In genomic region chr1:68128157-68128556, GRCh38 we compare ENCODE assay signal across 11 cellular contexts.
A peak's percentile ranks its signal among the peaks of the same experiment; 100 is the strongest.
DNase-seq lines count a peak whose midpoint lies in the region; ATAC-seq and TF ChIP-seq lines count a peak whose summit lies in the region.
"Had no signal": no experiment of that assay in that cellular context is flagged by ENCODE, and none has a peak within 500 bp of the region (broad histone marks: within the 10 kb centered on the region; RNA-seq: fewer than 3 reads in every experiment).

No MANE protein-coding gene starts in this region.

- H3K27me3 Mint-ChIP-seq in GM23338 (ENCODE audit: insufficient read depth, low read depth, poor library complexity) = peaks cover 2% of the 10 kb centered on the region
- H3K27me3 Mint-ChIP-seq in activated CD4-positive, alpha-beta T cell treated with anti-CD3 and anti-CD28 coated beads for 36 hours = peaks cover 2% of the 10 kb centered on the region
- H3K27me3 Mint-ChIP-seq: activated CD8-positive, alpha-beta T cell treated with anti-CD3 and anti-CD28 coated beads for 36 hours had no signal

- intact Hi-C loops in heart left ventricle (cut with DNase I) = no loop called here
- intact Hi-C loops in activated CD4-positive, alpha-beta T cell treated with anti-CD3 and anti-CD28 coated beads for 36 hours (cut with DNase I, micrococcal nuclease) = no loop called here

- H3K4me2 ChIP-seq in GM23338 = peak overlapping the region; percentile 52; the same call in 1 of the 2 replicates
- H3K4me2 ChIP-seq in MM.1S (ENCODE audit: low read depth, low read length) = peak overlapping the region; percentile 41

- H3K36me3 ChIP-seq in GM23338 (ENCODE audit: insufficient read depth) (no peaks in the 10 kb centered on the region), MM.1S (replicated peaks; ENCODE audit: insufficient read depth, low read length) (no peaks in the 10 kb centered on the region), heart left ventricle (peaks cover 0 to 70% (median 30%) of the 10 kb centered on the region in 9 donors)

- TF ChIP-seq CTCF in GM23338 (conservative IDR thresholded peaks at IDR 0.05; ENCODE audit: low read depth in 2 of 2) = no peak
- TF ChIP-seq CTCF in MM.1S (IDR thresholded peaks at IDR 0.05; ENCODE audit: low read length) = no peak
- TF ChIP-seq CTCF in heart left ventricle (IDR thresholded peaks at IDR 0.05) = no peak

- no peaks in the 10 kb centered on the region for H3K9me3 Mint-ChIP-seq in GM23338
- no peaks in the 10 kb centered on the region for H3K9me3 Mint-ChIP-seq in activated CD4-positive, alpha-beta T cell treated with anti-CD3 and anti-CD28 coated beads for 36 hours (ENCODE audit: low read depth)
- H3K9me3 Mint-ChIP-seq: activated CD8-positive, alpha-beta T cell treated with anti-CD3 and anti-CD28 coated beads for 36 hours had no signal

- no peak for TF ChIP-seq POLR2A in heart left ventricle (IDR thresholded peaks at IDR 0.05)

- H3F3A ChIP-seq in GM23338 (replicated peaks; ENCODE audit: low read depth) (no peaks in the 10 kb centered on the region), MM.1S (ENCODE audit: insufficient read depth, low read length) (no peaks in the 10 kb centered on the region)

- WGBS in heart left ventricle, 4 donors = 19 to 55% (median 36%) methylated on average over 1 of the region's 1 CpG

- H3K27ac Mint-ChIP-seq in GM23338 = no peak overlapping the region
- H3K27ac Mint-ChIP-seq in activated CD4-positive, alpha-beta T cell treated with anti-CD3 and anti-CD28 coated beads for 36 hours = no peak overlapping the region
- H3K27ac Mint-ChIP-seq: activated CD8-positive, alpha-beta T cell treated with anti-CD3 and anti-CD28 coated beads for 36 hours had no signal

- DNase-seq in DMS53 treated with DMSO at 0.1 percent for 48 hours (lab: John Stamatoyannopoulos, UW; ENCODE audit: unreplicated experiment) (peak; percentile 26), GM23338 (ENCODE audit: low spot score) (no peak), MM.1S (peak; percentile 86), heart left ventricle (no peak), cerebellum (ENCODE audit: low spot score) (no peak), MV-4-11 (lab: John Stamatoyannopoulos, UW) (no peak)
- no peak for DNase-seq in activated CD4-positive, alpha-beta T cell treated with anti-CD3 and anti-CD28 coated beads for 36 hours
- DNase-seq: activated CD8-positive, alpha-beta T cell treated with anti-CD3 and anti-CD28 coated beads for 36 hours; testis had no signal

- H2AFZ ChIP-seq in GM23338 (no peak overlapping the region), MM.1S (ENCODE audit: low read length) (peak overlapping the region; percentile 28)

- H3K79me2 ChIP-seq in GM23338 (replicated peaks; ENCODE audit: insufficient read depth) = no peaks in the 10 kb centered on the region
- no peaks in the 10 kb centered on the region for H3K79me2 ChIP-seq in MM.1S (ENCODE audit: low read length)

- H3K9me3 ChIP-seq in MM.1S (replicated peaks; ENCODE audit: insufficient read depth, low read length) (no peaks in the 10 kb centered on the region), heart left ventricle (no peaks in the 10 kb centered on the region)
- H3K9me3 ChIP-seq: testis had no signal

- no peaks in the 10 kb centered on the region for H3K27me3 ChIP-seq in GM23338 (ENCODE audit: insufficient read depth)
- no peaks in the 10 kb centered on the region for H3K27me3 ChIP-seq in MM.1S (replicated peaks; ENCODE audit: insufficient read depth, low read length)
- no peaks in the 10 kb centered on the region for H3K27me3 ChIP-seq in heart left ventricle
- H3K27me3 ChIP-seq: testis had no signal

- H3K9ac ChIP-seq in MM.1S (ENCODE audit: low read length) = no peak overlapping the region

- no peaks in the 10 kb centered on the region for H3K36me3 Mint-ChIP-seq in GM23338 (ENCODE audit: low read depth)
- no peaks in the 10 kb centered on the region for H3K36me3 Mint-ChIP-seq in activated CD4-positive, alpha-beta T cell treated with anti-CD3 and anti-CD28 coated beads for 36 hours (ENCODE audit: low read depth)

- 0 out of 2 replicates have a peak, but pooled peaks cover 7% of the 10 kb centered on the region for H3K9me2 ChIP-seq in GM23338 (ENCODE audit: insufficient read depth)
- H3K9me2 ChIP-seq in MM.1S (replicated peaks; ENCODE audit: insufficient read depth, low read length) = no peaks in the 10 kb centered on the region

- H3K4me1 Mint-ChIP-seq in GM23338 = peaks cover 8% of the 10 kb centered on the region; the same call in 2 of the 3 replicates
- no peaks in the 10 kb centered on the region for H3K4me1 Mint-ChIP-seq in activated CD4-positive, alpha-beta T cell treated with anti-CD3 and anti-CD28 coated beads for 36 hours

- H3K4me3 Mint-ChIP-seq in GM23338 = no peak overlapping the region
- no peak overlapping the region for H3K4me3 Mint-ChIP-seq in activated CD4-positive, alpha-beta T cell treated with anti-CD3 and anti-CD28 coated beads for 36 hours
- H3K4me3 Mint-ChIP-seq: activated CD8-positive, alpha-beta T cell treated with anti-CD3 and anti-CD28 coated beads for 36 hours had no signal

- H3K4me3 ChIP-seq in GM23338 = no peak overlapping the region
- H3K4me3 ChIP-seq in MM.1S (ENCODE audit: low read length) = no peak overlapping the region
- no peak overlapping the region for H3K4me3 ChIP-seq in heart left ventricle
- H3K4me3 ChIP-seq: testis had no signal

- POLR2A ChIA-PET in activated CD4-positive, alpha-beta T cell treated with anti-CD3 and anti-CD28 coated beads for 36 hours (lab: Charles Lee) = no interaction called here

- no peak for ATAC-seq in GM23338
- peak; percentile 19 to 59 (median 38) for ATAC-seq in heart left ventricle
- no peak for ATAC-seq in activated CD4-positive, alpha-beta T cell treated with anti-CD3 and anti-CD28 coated beads for 36 hours
- ATAC-seq in HG03108 (IDR thresholded peaks at IDR 0.05; ENCODE audit: unreplicated experiment) = no peak
- ATAC-seq: activated CD8-positive, alpha-beta T cell treated with anti-CD3 and anti-CD28 coated beads for 36 hours; left lobe of liver had no signal

- no peaks in the 10 kb centered on the region for H4K20me1 ChIP-seq in GM23338 (replicated peaks; ENCODE audit: insufficient read depth)
- H4K20me1 ChIP-seq in MM.1S (ENCODE audit: insufficient read depth, low read length) = no peaks in the 10 kb centered on the region

- CTCF ChIA-PET in activated CD4-positive, alpha-beta T cell treated with anti-CD3 and anti-CD28 coated beads for 36 hours (lab: Charles Lee) = no interaction called here

- H3K4me1 ChIP-seq in GM23338 (ENCODE audit: insufficient read depth) (no peaks in the 10 kb centered on the region), MM.1S (ENCODE audit: low read length) (peaks cover 18% of the 10 kb centered on the region), heart left ventricle (peaks cover 0 to 17% (median 2%) of the 10 kb centered on the region in 12 donors)
- H3K4me1 ChIP-seq: testis had no signal

- H3K27ac ChIP-seq in GM23338 (ENCODE audit: low read depth) = no peak overlapping the region
- peak overlapping the region; percentile 24; the same call in 1 of the 2 replicates for H3K27ac ChIP-seq in MM.1S (ENCODE audit: low read length)
- H3K27ac ChIP-seq in heart left ventricle = peak overlapping the region in 6 of 12 donors; percentile 1 to 61 (median 20)
- H3K27ac ChIP-seq: testis had no signal

TF ChIP-seq in GM23338, 12 proteins besides CTCF, POLR2A, EP300 and RAD21 (continues in another document):
- TF ChIP-seq NANOG (IDR thresholded peaks at IDR 0.05; ENCODE audit: borderline replicate concordance) = no peak
- no peak for TF ChIP-seq ETS1 (IDR thresholded peaks at IDR 0.05)
- no peak for TF ChIP-seq ZNF331 (CRISPR knock-in tag; IDR thresholded peaks at IDR 0.05; ENCODE audit: low read depth)
- TF ChIP-seq EZH2 (IDR thresholded peaks at IDR 0.05; ENCODE audit: low read depth, unreplicated experiment) = no peak
- TF ChIP-seq POLR2AphosphoS5 (IDR thresholded peaks at IDR 0.05; ENCODE audit: low read depth) = no peak
- TF ChIP-seq CREB1 (CRISPR knock-in tag; IDR thresholded peaks at IDR 0.05; ENCODE audit: low read depth) = no peak
- no peak for TF ChIP-seq REST (IDR thresholded peaks at IDR 0.05; ENCODE audit: unreplicated experiment)
- TF ChIP-seq STAT1 (IDR thresholded peaks at IDR 0.05; ENCODE audit: unreplicated experiment) = no peak
- no peak for TF ChIP-seq JUNB (IDR thresholded peaks at IDR 0.05; ENCODE audit: unreplicated experiment)
- TF ChIP-seq ZNF114 (CRISPR knock-in tag; IDR thresholded peaks at IDR 0.05) = no peak

Comparison
In these comparisons a context has a peak if more than half of its experiments do, and no peak if none do; other contexts are left out.
1. DNase-seq: peak in DMS53 treated with DMSO at 0.1 percent for 48 hours (single experiment) and MM.1S (single experiment); none in GM23338 (single experiment), heart left ventricle (0 of 5), cerebellum (single experiment), activated CD4-positive, alpha-beta T cell treated with anti-CD3 and anti-CD28 coated beads for 36 hours (single experiment) and MV-4-11 (single experiment).
2. ATAC-seq: peak in heart left ventricle (4 of 4); none in GM23338 (single experiment), activated CD4-positive, alpha-beta T cell treated with anti-CD3 and anti-CD28 coated beads for 36 hours (single experiment) and HG03108 (single experiment).